1 cellular context compared by ENCODE assay signal in genomic region chr3:123311201-123311600, GRCh38.
TF ChIP-seq lines count a peak whose summit lies in the region.

No MANE protein-coding gene starts in this region.

TF ChIP-seq in GM23338, 12 proteins besides CTCF, POLR2A, EP300 and RAD21 (continued from another document):
- TF ChIP-seq ETS1 (IDR thresholded peaks at IDR 0.05): no peak
- TF ChIP-seq STAT1 (IDR thresholded peaks at IDR 0.05; ENCODE audit: unreplicated experiment): no peak
